Comparison of ENCODE assay signal across 20 cellular contexts in genomic region chr6:166104107-166104506, GRCh38.
"Had no signal": no experiment of that assay in that cellular context is flagged by ENCODE, and none has a peak within 500 bp of the region (broad histone marks: within the 10 kb centered on the region; RNA-seq: fewer than 3 reads in every experiment).

No MANE protein-coding gene starts in this region.

- H3K27me3 ChIP-seq: hepatocyte, ovary, sigmoid colon had no signal

- H3K27ac ChIP-seq: hepatocyte, ovary, sigmoid colon, VCaP had no signal

- H3K9me3 Mint-ChIP-seq: central memory CD8-positive, alpha-beta T cell had no signal

- H3K79me2 ChIP-seq: hepatocyte had no signal

- H2AFZ ChIP-seq: hepatocyte had no signal

- H3K4me1 ChIP-seq: sigmoid colon had no signal

- H3K4me2 ChIP-seq: hepatocyte had no signal

- H3K9me3 ChIP-seq: ovary had no signal

- DNase-seq: activated CD8-positive, alpha-beta memory T cell treated with anti-CD3 and anti-CD28 coated beads, Interleukin-2, amount 50 U/mL, for 4 hours; activated CD8-positive, alpha-beta T cell treated with anti-CD3 and anti-CD28 coated beads for 36 hours; activated gamma-delta T cell treated with Interleukin-2 at 50 U/mL for 16 hours; activated naive CD8-positive, alpha-beta T cell treated with anti-CD3 and anti-CD28 coated beads for 36 hours; activated T-cell treated with anti-CD3 and anti-CD28 coated beads, Interleukin-2, amount 50 U/mL, for 72 hours; aorta; dermis blood vessel endothelial cell; endodermal cell; erythroblast; ovary; sigmoid colon; stimulated activated CD4-positive, alpha-beta T cell treated with anti-CD3 and anti-CD28 coated beads, Interleukin-12 subunit alpha, Interleukin-12 subunit beta, amount 100 ng/mL, for 4 hours; stimulated activated CD4-positive, alpha-beta T cell treated with anti-CD3 and anti-CD28 coated beads, Interleukin-2, amount 100 ng/mL, for 48 hours; stimulated activated naive CD4-positive, alpha-beta T cell treated with Interleukin-2 at 50 U/mL for 16 hours; T-helper 1 cell had no signal

- H3K4me3 Mint-ChIP-seq: activated CD8-positive, alpha-beta T cell treated with anti-CD3 and anti-CD28 coated beads for 36 hours; activated naive CD8-positive, alpha-beta T cell treated with anti-CD3 and anti-CD28 coated beads for 36 hours; activated T-cell treated with anti-CD3 and anti-CD28 coated beads, Interleukin-2, amount 50 U/mL, for 72 hours; central memory CD8-positive, alpha-beta T cell; endodermal cell; neural crest cell; type B pancreatic cell had no signal

- ATAC-seq: activated CD8-positive, alpha-beta T cell treated with anti-CD3 and anti-CD28 coated beads for 36 hours; activated T-cell treated with anti-CD3 and anti-CD28 coated beads, Interleukin-2, amount 50 U/mL, for 72 hours had no signal

- H3K4me3 ChIP-seq: hepatocyte, ovary, sigmoid colon had no signal

- H3K27ac Mint-ChIP-seq: activated CD8-positive, alpha-beta T cell treated with anti-CD3 and anti-CD28 coated beads for 36 hours; activated naive CD8-positive, alpha-beta T cell treated with anti-CD3 and anti-CD28 coated beads for 36 hours; activated T-cell treated with anti-CD3 and anti-CD28 coated beads, Interleukin-2, amount 50 U/mL, for 72 hours; endodermal cell; type B pancreatic cell had no signal

- H3K36me3 ChIP-seq: ovary, sigmoid colon had no signal

- H3K36me3 Mint-ChIP-seq: activated naive CD8-positive, alpha-beta T cell treated with anti-CD3 and anti-CD28 coated beads for 36 hours; type B pancreatic cell had no signal
